ENCODE assay signal across 9 cellular contexts in the genomic region with DNA sequence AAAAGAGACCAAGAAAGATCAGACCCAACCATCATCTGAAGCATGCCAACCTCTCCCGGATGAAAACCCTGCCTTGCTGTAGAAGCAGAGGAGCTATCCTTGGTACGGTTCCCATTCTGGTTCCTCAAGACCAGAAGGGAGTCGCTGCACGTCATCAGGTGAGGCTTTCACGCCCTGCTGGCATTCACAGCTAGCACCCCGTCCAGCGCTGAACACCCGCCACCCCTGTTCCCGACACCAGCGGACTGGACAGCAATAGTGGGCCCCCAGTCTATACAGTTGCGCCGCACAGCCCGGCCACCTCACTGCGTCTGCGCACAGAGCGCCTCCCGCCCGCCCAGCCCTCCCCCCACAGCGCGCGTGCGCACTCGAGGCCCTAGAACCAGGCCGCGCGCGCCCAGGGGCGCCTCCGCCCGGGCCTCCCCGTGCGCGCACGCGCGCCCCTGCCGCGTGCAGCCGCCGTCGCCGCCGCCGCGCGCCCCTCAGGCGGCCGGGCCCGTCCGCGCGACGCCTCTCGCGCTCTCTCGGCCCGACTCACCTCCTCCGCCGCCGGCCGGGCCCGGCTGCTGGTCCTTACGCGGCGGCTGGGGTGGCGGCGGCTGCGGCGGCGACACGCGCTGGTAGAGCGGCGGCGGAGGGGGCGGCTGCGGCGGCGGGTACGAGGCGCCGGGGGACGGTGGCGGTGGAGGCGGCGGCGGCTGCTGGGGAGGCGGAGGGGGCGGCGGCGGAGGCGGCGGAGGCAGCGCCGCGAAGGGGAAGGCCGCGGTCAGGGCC. TPM values are rescaled to one million over a fixed set of nuclear protein-coding genes. Genes with fewer than 3 reads are reported as not detected.
DNase-seq lines count a peak whose midpoint lies in the region; ATAC-seq, FAIRE-seq and TF ChIP-seq lines count a peak whose summit lies in the region.
"Had no signal": no experiment of that assay in that cellular context is flagged by ENCODE, and none has a peak within 500 bp of the region (broad histone marks: within the 10 kb centered on the region; RNA-seq: fewer than 3 reads in every experiment).

No MANE protein-coding gene starts in this region.

- H2AFZ ChIP-seq in smooth muscle cell (ENCODE audit: low read depth), result no peak overlapping the region

- ATAC-seq in GM21825 (IDR thresholded peaks at IDR 0.05; ENCODE audit: unreplicated experiment), result peak; percentile 21

- H3K4me3 ChIP-seq in WI38 (ENCODE audit: low read depth, low read length), result peak overlapping the region; percentile 64
- H3K4me3 ChIP-seq in bronchial epithelial cell (ENCODE audit: low read depth, low read length), result peak overlapping the region; percentile 69
- peak overlapping the region; percentile 96 for H3K4me3 ChIP-seq in smooth muscle cell

- TF ChIP-seq CTCF in WI38 (IDR thresholded peaks at IDR 0.05; ENCODE audit: low read depth, low read length), result no peak
- TF ChIP-seq CTCF in bronchial epithelial cell (IDR thresholded peaks at IDR 0.05; ENCODE audit: insufficient read depth, low read length, severe bottlenecking), result no peak
- no peak for TF ChIP-seq CTCF in smooth muscle cell (IDR thresholded peaks at IDR 0.05; ENCODE audit: borderline replicate concordance, insufficient read depth, poor library complexity, severe bottlenecking)

- H3K9me3 ChIP-seq in smooth muscle cell (replicated peaks; ENCODE audit: low read depth), result no peaks in the 10 kb centered on the region

- peaks cover 49% of the 10 kb centered on the region for H4K20me1 ChIP-seq in smooth muscle cell (ENCODE audit: low read depth)

- peaks cover 50% of the 10 kb centered on the region for H3K79me2 ChIP-seq in smooth muscle cell (ENCODE audit: low read depth)

- H3K27ac ChIP-seq in smooth muscle cell (ENCODE audit: low read depth), result peak overlapping the region; percentile 96

- H3F3A ChIP-seq in smooth muscle cell (ENCODE audit: low read depth), result peaks cover 30% of the 10 kb centered on the region

- H3K36me3 ChIP-seq in bronchial epithelial cell (ENCODE audit: control insufficient read depth, insufficient read depth, low read length) (peaks cover 16% of the 10 kb centered on the region), smooth muscle cell (ENCODE audit: low read depth) (peaks cover 16% of the 10 kb centered on the region)

- FAIRE-seq in bronchial epithelial cell (lab: Jason Lieb, UNC), result no peak
- FAIRE-seq: islet of Langerhans had no signal

- H3K4me2 ChIP-seq in smooth muscle cell, result peak overlapping the region; percentile 99

- under 1% methylated on average over 69 of the region's 98 CpGs for WGBS in smooth muscle cell (ENCODE audit: low lambda C conversion rate)

- DNase-seq in COLO668 (lab: John Stamatoyannopoulos, UW; ENCODE audit: unreplicated experiment) (peak; percentile 96), NCI-H146 treated with DMSO at 0.1 percent for 48 hours (lab: John Stamatoyannopoulos, UW; ENCODE audit: unreplicated experiment) (peak; percentile 36), bronchial epithelial cell (ENCODE audit: low read depth) (peak; percentile 66), inferior parietal cortex (ENCODE audit: extremely low spot score) (peak; percentile 84), smooth muscle cell (lab: John Stamatoyannopoulos, UW; ENCODE audit: unreplicated experiment) (peak; percentile 66), GOT3 (lab: John Stamatoyannopoulos, UW) (no peak)

- H3K27me3 ChIP-seq in bronchial epithelial cell (ENCODE audit: control insufficient read depth, insufficient read depth, low read length) (no peaks in the 10 kb centered on the region), smooth muscle cell (ENCODE audit: low read depth) (no peaks in the 10 kb centered on the region)

- H3K9ac ChIP-seq in smooth muscle cell (ENCODE audit: low read depth), result peak overlapping the region; percentile 93

- peaks cover 20% of the 10 kb centered on the region for H3K4me1 ChIP-seq in smooth muscle cell (ENCODE audit: low read depth)

RNA-seq across cellular contexts. Expression of gene SF1, which starts 0.7 kb away (rescaled TPM):
- total RNA-seq in bronchial epithelial cell (44.5 and 59.3 TPM in 2 replicates), smooth muscle cell (78.8 and 115 TPM in 2 replicates)
- polyA plus RNA-seq in smooth muscle cell, result 84.2 and 101 TPM in 2 replicates

RNA-seq across cellular contexts. Expression of gene PYGM, which starts 17.9 kb away (rescaled TPM):
- 0.26 and 0.51 TPM in 2 replicates for total RNA-seq in bronchial epithelial cell
- 0.58 and 2.2 TPM in 2 replicates for total RNA-seq in smooth muscle cell
- polyA plus RNA-seq in smooth muscle cell, result 1.1 and 2.0 TPM in 2 replicates

RNA-seq across cellular contexts. Expression of gene MAP4K2, which starts 25.4 kb away (rescaled TPM):
- 6.8 and 7.0 TPM in 2 replicates for total RNA-seq in bronchial epithelial cell
- 25.9 and 28.9 TPM in 2 replicates for total RNA-seq in smooth muscle cell
- polyA plus RNA-seq in smooth muscle cell, result 20.0 and 23.6 TPM in 2 replicates

RNA-seq across cellular contexts. Expression of gene MEN1, which starts 32.7 kb away (rescaled TPM):
- 5.5 and 8.3 TPM in 2 replicates for total RNA-seq in bronchial epithelial cell
- total RNA-seq in smooth muscle cell, result 10.5 and 11.6 TPM in 2 replicates
- 35.4 and 37.3 TPM in 2 replicates for polyA plus RNA-seq in smooth muscle cell

RNA-seq across cellular contexts. Expression of gene RASGRP2, which starts 33.7 kb away (rescaled TPM):
- total RNA-seq in bronchial epithelial cell (not detected in 2 replicates), smooth muscle cell (0.40 and 2.9 TPM in 2 replicates)
- 0.78 and 3.6 TPM in 2 replicates for polyA plus RNA-seq in smooth muscle cell
